Comparison of ENCODE assay signal across 13 cellular contexts in the genomic region with DNA sequence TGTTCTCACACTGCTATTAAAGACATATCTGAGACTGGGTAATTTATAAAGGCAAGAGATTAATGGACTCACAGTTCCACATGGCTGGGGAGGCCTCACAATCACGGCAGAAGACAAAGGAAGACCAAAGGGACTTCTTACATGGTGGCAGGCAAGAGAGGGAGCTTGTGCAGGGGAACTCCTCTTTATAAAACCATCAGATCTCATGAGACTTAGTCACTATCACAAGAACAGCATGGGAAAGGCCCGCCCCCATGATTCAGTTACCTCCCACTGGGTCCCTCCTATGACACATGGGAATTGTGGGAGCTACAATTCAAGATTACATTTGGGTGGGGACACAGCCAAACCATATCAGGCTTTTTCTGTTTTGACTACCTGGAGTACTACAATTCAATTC. TPM values are rescaled to one million over a fixed set of nuclear protein-coding genes. Genes with fewer than 3 reads are reported as not detected.
DNase-seq lines count a peak whose midpoint lies in the region; TF ChIP-seq lines count a peak whose summit lies in the region.
"Not testable (repeated sequence)": the region's sequence is repeated elsewhere in the genome, so short reads cannot be mapped to it uniquely, and the experiment has no call there.
"Had no signal": no experiment of that assay in that cellular context is flagged by ENCODE, and none has a peak within 500 bp of the region (broad histone marks: within the 10 kb centered on the region; RNA-seq: fewer than 3 reads in every experiment).

No MANE protein-coding gene starts in this region.

- H2AFZ ChIP-seq in SK-N-SH (ENCODE audit: low read depth), result not testable (repeated sequence)
- peak overlapping the region; percentile 45 for H2AFZ ChIP-seq in mammary epithelial cell (ENCODE audit: low read depth, low read length)

- peaks cover 49% of the 10 kb centered on the region for H3K79me2 ChIP-seq in SK-N-SH (ENCODE audit: insufficient read depth)
- not testable (repeated sequence) for H3K79me2 ChIP-seq in mammary epithelial cell (ENCODE audit: insufficient read depth, low read length)

- in situ Hi-C loops in mammary epithelial cell (cut with MboI; ENCODE audit: low sequenced_read_pairs in 2 of 2), result not testable (repeated sequence)

- not testable (repeated sequence) for H3K9me3 ChIP-seq in A673 (ENCODE audit: low read depth, low read length, poor library complexity, severe bottlenecking); HEK293 (ENCODE audit: control insufficient read depth, insufficient read depth, low read depth, low read length); SK-N-SH; mammary epithelial cell (replicated peaks; ENCODE audit: insufficient read depth, low read length)

- not testable (repeated sequence) for H3K27me3 ChIP-seq in A673 (replicated peaks; ENCODE audit: insufficient read depth, low read depth, low read length, poor library complexity); SK-N-SH (ENCODE audit: insufficient read depth); mammary epithelial cell (ENCODE audit: insufficient read depth, low read length)

- not testable (repeated sequence) for H3K9me2 ChIP-seq in SK-N-SH

- POLR2A ChIA-PET in A673 (lab: Charles Lee; ENCODE audit: low non-redundant PET); HEK293 (lab: Yijun Ruan, JAX); SK-N-SH (lab: Yijun Ruan, JAX): not testable (repeated sequence)

- not testable (repeated sequence) for H4K20me1 ChIP-seq in SK-N-SH (ENCODE audit: insufficient read depth); mammary epithelial cell (ENCODE audit: insufficient read depth, low read length)

- intact Hi-C loops in A673 (cut with micrococcal nuclease; ENCODE audit: unreplicated experiment); mammary epithelial cell (cut with micrococcal nuclease): not testable (repeated sequence)

- H3K27ac ChIP-seq in A673 (ENCODE audit: low read depth, low read length, poor library complexity, severe bottlenecking); HEK293 (ENCODE audit: extremely low read depth, low read depth, low read length); mammary epithelial cell (ENCODE audit: insufficient read depth, low read depth, low read length): not testable (repeated sequence)
- H3K27ac ChIP-seq in SK-N-SH (ENCODE audit: low read depth in 2 of 2, low read length in 1 of 2), result peak overlapping the region; percentile 76 to 79; a peak in 3 of 4 replicates

- DNase-seq in A673 (ENCODE audit: low spot score), result peak; percentile 11
- not testable (repeated sequence) for DNase-seq in SK-N-SH
- DNase-seq in activated CD4-positive, alpha-beta T cell treated with anti-CD3 and anti-CD28 coated beads for 48 hours, result peak; percentile 2
- DNase-seq in amniotic epithelial cell (ENCODE audit: low read depth), result peak; percentile 9
- peak; percentile 45 for DNase-seq in mammary epithelial cell
- DNase-seq in kidney tubule cell (ENCODE audit: low spot score), result peak; percentile 45
- peak; percentile 1 for DNase-seq in stimulated activated CD4-positive, alpha-beta T cell treated with anti-CD3 and anti-CD28 coated beads, Interleukin-4, amount 100 ng/mL, for 1 hour

- TF ChIP-seq CTCF in A673 (conservative IDR thresholded peaks at IDR 0.05; ENCODE audit: low read depth, low read length); HEK293 (tag by site-specific recombination; IDR thresholded peaks at IDR 0.05); SK-N-SH (IDR thresholded peaks at IDR 0.05); mammary epithelial cell (conservative IDR thresholded peaks at IDR 0.05 in 1 of 2, IDR thresholded peaks at IDR 0.05 in 1 of 2; ENCODE audit: extremely low read depth in 1 of 2, insufficient read depth in 1 of 2, low read depth in 1 of 2, low read length in 2 of 2): not testable (repeated sequence)

- peaks cover 51% of the 10 kb centered on the region for H3F3A ChIP-seq in SK-N-SH (replicated peaks; ENCODE audit: insufficient read depth)

- not testable (repeated sequence) for H3K36me3 ChIP-seq in A673 (ENCODE audit: insufficient read depth, low read length, poor library complexity, severe bottlenecking); HEK293 (ENCODE audit: control insufficient read depth in 2 of 2, insufficient read depth in 1 of 2, low read length in 2 of 2); mammary epithelial cell (ENCODE audit: insufficient read depth, low read length)
- peaks cover 3 to 18% of the 10 kb centered on the region in 2 experiments for H3K36me3 ChIP-seq in SK-N-SH (replicated peaks in 1 of 2; ENCODE audit: control insufficient read depth in 1 of 2, insufficient read depth in 2 of 2, low read length in 1 of 2)

- TF ChIP-seq EP300 in SK-N-SH (IDR thresholded peaks at IDR 0.05; ENCODE audit: borderline replicate concordance in 1 of 2, low read depth in 1 of 2, low read length in 1 of 2), result not testable (repeated sequence)

- CTCF ChIA-PET in A673 (lab: Charles Lee); SK-N-SH (lab: Yijun Ruan, JAX); mammary epithelial cell (lab: Charles Lee; ENCODE audit: low non-redundant PET): not testable (repeated sequence)
- CTCF ChIA-PET in HEK293 (lab: Yijun Ruan, JAX), result interaction anchor here (0.7 to 1.5 kb wide), 4 partner anchors 21 to 400 kb away, joined by 3 read pairs; no protein-coding TSS in a partner anchor

- H3K4me3 ChIP-seq in A673 (ENCODE audit: low read depth, low read length, poor library complexity, severe bottlenecking); HEK293 (ENCODE audit: low read depth, low read length); mammary epithelial cell (replicated peaks in 1 of 3; ENCODE audit: insufficient read depth in 1 of 3, low read depth in 2 of 3, low read length in 3 of 3): not testable (repeated sequence)
- H3K4me3 ChIP-seq in SK-N-SH (ENCODE audit: low read depth in 2 of 2, low read length in 1 of 2), result peak overlapping the region; percentile 42 to 58; a peak in 3 of 4 replicates

- BruUV-seq in A673 (replicated peaks; lab: Mats Ljungman, UMichigan); mammary epithelial cell (replicated peaks; lab: Mats Ljungman, UMichigan): not testable (repeated sequence)

- not testable (repeated sequence) for H3K4me1 ChIP-seq in A673 (ENCODE audit: insufficient read depth, low read length, poor library complexity, severe bottlenecking); SK-N-SH (ENCODE audit: control insufficient read depth in 1 of 2, insufficient read depth in 2 of 2, low read depth in 1 of 2, low read length in 1 of 2); mammary epithelial cell (ENCODE audit: insufficient read depth, low read length)
- H3K4me1 ChIP-seq in HEK293 (ENCODE audit: control insufficient read depth, insufficient read depth, low read length), result peaks cover 14% of the 10 kb centered on the region

- peak overlapping the region; percentile 85 for H3K9ac ChIP-seq in SK-N-SH
- H3K9ac ChIP-seq in mammary epithelial cell (ENCODE audit: insufficient read depth, low read length), result not testable (repeated sequence)

- not testable (repeated sequence) for TF ChIP-seq RAD21 in SK-N-SH (IDR thresholded peaks at IDR 0.05; ENCODE audit: low read length)

- dilution Hi-C loops in mammary epithelial cell (cut with HindIII; ENCODE audit: low sequenced_read_pairs), result not testable (repeated sequence)

- WGBS in SK-N-SH (ENCODE audit: low lambda C conversion rate), result 30% methylated on average over 2 of the region's 2 CpGs
- 86% methylated on average over 2 of the region's 2 CpGs for WGBS in mammary epithelial cell (ENCODE audit: low coverage, missing lambda C conversion rate)

- peak overlapping the region; percentile 53 for H3K4me2 ChIP-seq in SK-N-SH
- not testable (repeated sequence) for H3K4me2 ChIP-seq in mammary epithelial cell (ENCODE audit: insufficient read depth, low read depth, low read length)

TF ChIP-seq in HEK293, 187 proteins besides CTCF, POLR2A, EP300 and RAD21:
- TF ChIP-seq SETDB1 (IDR thresholded peaks at IDR 0.05; ENCODE audit: insufficient read length, low read length), result peak; percentile 44

TF ChIP-seq in SK-N-SH, 30 proteins besides CTCF, POLR2A, EP300 and RAD21:
- TF ChIP-seq, protein P1, sequence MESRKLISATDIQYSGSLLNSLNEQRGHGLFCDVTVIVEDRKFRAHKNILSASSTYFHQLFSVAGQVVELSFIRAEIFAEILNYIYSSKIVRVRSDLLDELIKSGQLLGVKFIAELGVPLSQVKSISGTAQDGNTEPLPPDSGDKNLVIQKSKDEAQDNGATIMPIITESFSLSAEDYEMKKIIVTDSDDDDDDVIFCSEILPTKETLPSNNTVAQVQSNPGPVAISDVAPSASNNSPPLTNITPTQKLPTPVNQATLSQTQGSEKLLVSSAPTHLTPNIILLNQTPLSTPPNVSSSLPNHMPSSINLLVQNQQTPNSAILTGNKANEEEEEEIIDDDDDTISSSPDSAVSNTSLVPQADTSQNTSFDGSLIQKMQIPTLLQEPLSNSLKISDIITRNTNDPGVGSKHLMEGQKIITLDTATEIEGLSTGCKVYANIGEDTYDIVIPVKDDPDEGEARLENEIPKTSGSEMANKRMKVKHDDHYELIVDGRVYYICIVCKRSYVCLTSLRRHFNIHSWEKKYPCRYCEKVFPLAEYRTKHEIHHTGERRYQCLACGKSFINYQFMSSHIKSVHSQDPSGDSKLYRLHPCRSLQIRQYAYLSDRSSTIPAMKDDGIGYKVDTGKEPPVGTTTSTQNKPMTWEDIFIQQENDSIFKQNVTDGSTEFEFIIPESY (IDR thresholded peaks at IDR 0.05; ENCODE audit: borderline replicate concordance, low read depth), result peak; percentile 61; the same call in 1 of the 2 replicates
- TF ChIP-seq YY1 (IDR thresholded peaks at IDR 0.05; ENCODE audit: low read depth), result 0 out of 2 replicates have a peak, but pooled peaks have one; percentile 38
- peak; percentile 92 for TF ChIP-seq POLR2AphosphoS5 (IDR thresholded peaks at IDR 0.05; ENCODE audit: low read depth, low read length)
- TF ChIP-seq, protein P2, sequence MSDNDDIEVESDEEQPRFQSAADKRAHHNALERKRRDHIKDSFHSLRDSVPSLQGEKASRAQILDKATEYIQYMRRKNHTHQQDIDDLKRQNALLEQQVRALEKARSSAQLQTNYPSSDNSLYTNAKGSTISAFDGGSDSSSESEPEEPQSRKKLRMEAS (IDR thresholded peaks at IDR 0.05; ENCODE audit: low read depth), result peak; percentile 60; the same call in 1 of the 2 replicates
- peak; percentile 74 for TF ChIP-seq TAF1 (IDR thresholded peaks at IDR 0.05; ENCODE audit: borderline replicate concordance, low read depth, low read length)
TF ChIP-seq in SK-N-SH: peak in this region for 5; not testable (repeated sequence) for 25.

RNA-seq across cellular contexts. Expression of a gene that starts 16.6 kb away (rescaled TPM):
- not detected in 2 replicates for total RNA-seq in A673 (2021)
- polyA plus RNA-seq in SK-N-SH (2012; rRNA removed), result not detected in 2 replicates
- polyA plus RNA-seq in SK-N-SH (2012; cell fraction: cytosol; rRNA removed), result not detected in 2 replicates
- not detected in 2 replicates for polyA plus RNA-seq in SK-N-SH (2012; cell fraction: nucleus; rRNA removed)
- total RNA-seq in mammary epithelial cell, result not detected
- not detected for polyA plus RNA-seq in mammary epithelial cell
- not detected for polyA minus RNA-seq in mammary epithelial cell
- total RNA-seq: CD4-positive, CD25-positive, alpha-beta regulatory T cell; PC-3; Right ventricle myocardium superior; SJSA1 had no signal
- polyA plus RNA-seq: AG04450; CD4-positive, CD25-positive, alpha-beta regulatory T cell had no signal
